Comparison of ENCODE assay signal across 8 cellular contexts in the genomic region with DNA sequence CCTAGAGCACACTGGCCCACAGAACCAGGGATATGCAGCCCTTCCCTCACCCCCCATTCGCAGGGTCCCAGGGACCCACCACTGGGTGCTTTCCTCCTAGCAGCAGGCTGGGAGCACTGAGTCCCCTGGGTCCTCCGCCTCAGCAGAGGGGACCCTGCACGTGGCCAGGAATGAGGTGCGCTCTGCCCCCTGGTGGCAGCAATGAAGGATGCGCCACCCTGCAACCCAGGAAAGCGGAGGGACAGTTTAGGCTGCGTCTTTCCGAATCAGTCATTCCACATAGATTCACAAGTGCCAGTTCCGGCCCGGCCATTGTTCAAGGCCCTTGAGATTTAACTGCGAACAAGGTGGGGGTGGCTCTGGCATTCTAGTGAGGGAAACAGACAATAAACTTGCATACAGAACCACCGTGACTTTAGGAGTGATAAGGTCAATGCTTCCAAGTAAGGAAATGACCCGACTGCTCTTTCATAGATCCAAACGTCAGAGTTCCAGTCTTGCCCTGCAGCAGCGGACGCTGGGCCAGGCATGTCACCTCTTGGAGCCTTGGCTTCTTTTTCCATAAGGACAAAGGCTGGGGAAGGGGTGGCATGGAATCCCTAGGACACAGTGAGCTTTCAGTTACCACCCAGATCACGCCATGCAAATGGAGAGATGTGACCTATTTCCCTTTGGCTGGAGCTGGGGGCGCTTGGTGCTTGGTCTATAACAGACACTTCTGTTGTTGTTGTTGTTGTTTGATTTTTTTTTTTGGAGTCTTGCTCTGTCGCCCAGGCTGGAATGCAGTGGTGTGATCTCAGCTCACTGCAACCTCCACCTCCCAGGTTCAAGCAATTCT. TPM values are rescaled to one million over a fixed set of nuclear protein-coding genes. Genes with fewer than 3 reads are reported as not detected.
DNase-seq lines count a peak whose midpoint lies in the region; ATAC-seq and TF ChIP-seq lines count a peak whose summit lies in the region.

No MANE protein-coding gene starts in this region.

- no peak overlapping the region; the same call in 1 of the 2 replicates for H3K4me3 ChIP-seq in ACC112 (ENCODE audit: low read depth, low read length)
- no peak overlapping the region for H3K4me3 ChIP-seq in MG63
- H3K4me3 ChIP-seq in SK-N-MC: peak overlapping the region; percentile 63
- H3K4me3 ChIP-seq in upper lobe of left lung: peak overlapping the region in 1 of 4 donors; percentile 3

- peaks cover 8% of the 10 kb centered on the region; the same call in 1 of the 2 replicates for H3K36me3 ChIP-seq in ACC112 (ENCODE audit: insufficient read depth, low read length)
- H3K36me3 ChIP-seq in MG63: peaks cover 23% of the 10 kb centered on the region
- no peaks in the 10 kb centered on the region for H3K36me3 ChIP-seq in SK-N-MC (ENCODE audit: insufficient read depth, low read length)
- peaks cover 0 to 19% (median 6%) of the 10 kb centered on the region in 4 donors for H3K36me3 ChIP-seq in upper lobe of left lung

- DNase-seq in MG63: peak; percentile 78
- no peak for DNase-seq in SK-N-MC (ENCODE audit: low read depth, low spot score)
- DNase-seq in activated naive CD4-positive, alpha-beta T cell treated with anti-CD3 and anti-CD28 coated beads, Interleukin-2, amount 10 ng/mL, durations not matched to agents 7 days and 5 days: peak; percentile 87
- DNase-seq in Right ventricle myocardium inferior (ENCODE audit: missing footprints): peak; percentile 88
- peak; percentile 50 for DNase-seq in pons (ENCODE audit: low spot score)
- DNase-seq in upper lobe of left lung: peak; percentile 79 to 86

- H2AFZ ChIP-seq in ACC112 (ENCODE audit: low read length, unreplicated experiment): no peak overlapping the region

- peak overlapping the region; percentile 87 for H3K27ac Mint-ChIP-seq in activated naive CD4-positive, alpha-beta T cell treated with anti-CD3 and anti-CD28 coated beads, Interleukin-2, amount 10 ng/mL, durations not matched to agents 7 days and 5 days

- ATAC-seq in GM18907 (IDR thresholded peaks at IDR 0.05; ENCODE audit: unreplicated experiment) (peak; percentile 58), Right ventricle myocardium inferior (peak; percentile 73), upper lobe of left lung (ENCODE audit: low FRiP score in 2 of 2) (peak; percentile 82 to 86)

- CTCF ChIA-PET in activated naive CD4-positive, alpha-beta T cell treated with anti-CD3 and anti-CD28 coated beads, Interleukin-2, amount 10 ng/mL, durations not matched to agents 7 days and 5 days (lab: Charles Lee): interaction anchor here (0.8 to 2.2 kb wide), 5 partner anchors 9 to 60 kb away, joined by 3 to 28 read pairs (median 3); no protein-coding TSS in a partner anchor

- WGBS in upper lobe of left lung, 2 donors: 8 to 13% methylated on average over 11 to 18 of the region's 19 CpGs

- peaks cover under 1% of the 10 kb centered on the region for H3K9me3 Mint-ChIP-seq in activated naive CD4-positive, alpha-beta T cell treated with anti-CD3 and anti-CD28 coated beads, Interleukin-2, amount 10 ng/mL, durations not matched to agents 7 days and 5 days

- H3K36me3 Mint-ChIP-seq in activated naive CD4-positive, alpha-beta T cell treated with anti-CD3 and anti-CD28 coated beads, Interleukin-2, amount 10 ng/mL, durations not matched to agents 7 days and 5 days: no peaks in the 10 kb centered on the region

- H3K4me1 Mint-ChIP-seq in activated naive CD4-positive, alpha-beta T cell treated with anti-CD3 and anti-CD28 coated beads, Interleukin-2, amount 10 ng/mL, durations not matched to agents 7 days and 5 days: peaks cover 55% of the 10 kb centered on the region

- peak overlapping the region; percentile 21 for H3K4me3 Mint-ChIP-seq in activated naive CD4-positive, alpha-beta T cell treated with anti-CD3 and anti-CD28 coated beads, Interleukin-2, amount 10 ng/mL, durations not matched to agents 7 days and 5 days

- H3K27ac ChIP-seq in ACC112 (ENCODE audit: low read depth, low read length): peak overlapping the region; percentile 86
- no peak overlapping the region for H3K27ac ChIP-seq in SK-N-MC
- H3K27ac ChIP-seq in upper lobe of left lung: peak overlapping the region in 3 of 4 donors; percentile 9 to 78 (median 21)

- H3K4me1 ChIP-seq in ACC112 (ENCODE audit: control insufficient read depth, insufficient read depth, low read length, unreplicated experiment) (peaks cover 48% of the 10 kb centered on the region), upper lobe of left lung (peaks cover 25 to 32% (median 27%) of the 10 kb centered on the region in 4 donors)

- peaks cover 7% of the 10 kb centered on the region for H3K79me2 ChIP-seq in ACC112 (ENCODE audit: control insufficient read depth, insufficient read depth, low read length, unreplicated experiment)

- no peak for TF ChIP-seq EP300 in upper lobe of left lung (IDR thresholded peaks at IDR 0.05)

- H3K27me3 ChIP-seq in ACC112 (ENCODE audit: insufficient read depth, low read length): no peaks in the 10 kb centered on the region
- no peaks in the 10 kb centered on the region for H3K27me3 ChIP-seq in MG63
- no peaks in the 10 kb centered on the region for H3K27me3 ChIP-seq in upper lobe of left lung

- H3K9me3 ChIP-seq in MG63 (no peaks in the 10 kb centered on the region), SK-N-MC (ENCODE audit: low read depth, low read length) (no peaks in the 10 kb centered on the region), upper lobe of left lung (no peaks in the 10 kb centered on the region)

- no peaks in the 10 kb centered on the region for H3K27me3 Mint-ChIP-seq in activated naive CD4-positive, alpha-beta T cell treated with anti-CD3 and anti-CD28 coated beads, Interleukin-2, amount 10 ng/mL, durations not matched to agents 7 days and 5 days

- intact Hi-C loops in Right ventricle myocardium inferior (cut with DNase I): loop anchor here (1.0 kb wide), 1 partner anchor 16 kb away; no protein-coding TSS in a partner anchor

- peak; percentile 95 to 98 (median 96) for TF ChIP-seq CTCF in upper lobe of left lung (IDR thresholded peaks at IDR 0.05)

- no peak for TF ChIP-seq POLR2A in upper lobe of left lung (IDR thresholded peaks at IDR 0.05)

- H3K9ac ChIP-seq in SK-N-MC (ENCODE audit: insufficient read length): peak overlapping the region; percentile 59

RNA-seq across cellular contexts. Expression of a gene that starts 7.7 kb away (rescaled TPM):
- total RNA-seq in MG63 (2014; rRNA removed; shearing (Covaris generic); ENCODE audit: low replicate concordance): 45.3 and 65.7 TPM in 2 replicates
- 1.6 TPM for total RNA-seq in Right ventricle myocardium inferior
- total RNA-seq in upper lobe of left lung: 10 to 100 TPM in 1 of 6 donors, 1 to 10 TPM in 5; 5.2 to 19.0 (median 8.9) TPM

RNA-seq across cellular contexts. Expression of a gene that starts 11.7 kb away (rescaled TPM):
- not detected in 2 replicates for total RNA-seq in MG63 (2014; rRNA removed; shearing (Covaris generic); ENCODE audit: low replicate concordance)
- total RNA-seq in Right ventricle myocardium inferior (26.7 TPM), upper lobe of left lung (10 to 100 TPM in 2 of 6 donors, 1 to 10 TPM in 3, under 1 TPM in 1; 0.59 to 85.6 (median 6.5) TPM)

RNA-seq across cellular contexts. Expression of a gene that starts 16.4 kb away (rescaled TPM):
- 119 TPM in 2 replicates for total RNA-seq in MG63 (2014; rRNA removed; shearing (Covaris generic); ENCODE audit: low replicate concordance)
- 14.6 TPM for total RNA-seq in Right ventricle myocardium inferior
- total RNA-seq in upper lobe of left lung: 10 to 100 TPM; 34.8 to 63.8 (median 37.1) TPM

RNA-seq across cellular contexts. Expression of a gene that starts 18.9 kb away (rescaled TPM):
- 26.6 and 34.6 TPM in 2 replicates for total RNA-seq in MG63 (2014; rRNA removed; shearing (Covaris generic); ENCODE audit: low replicate concordance)
- total RNA-seq in Right ventricle myocardium inferior (49.0 TPM), upper lobe of left lung (10 to 100 TPM; 15.7 to 48.9 (median 27.4) TPM)

RNA-seq across cellular contexts. Expression of a gene that starts 36.8 kb away (rescaled TPM):
- total RNA-seq in MG63 (2014; rRNA removed; shearing (Covaris generic); ENCODE audit: low replicate concordance): 0.56 TPM in 1 of 2 replicates, not detected in the other
- 0.14 TPM for total RNA-seq in Right ventricle myocardium inferior
- total RNA-seq in upper lobe of left lung: 1 to 10 TPM in 1 of 6 donors, under 1 TPM in 1, not detected in 4; 0.29 to 1.9 TPM
